ENCODE assay signal across 1 cellular context in genomic region chr14:61581955-61582615, GRCh38.
TF ChIP-seq lines count a peak whose summit lies in the region.

No MANE protein-coding gene starts in this region.

TF ChIP-seq in SK-N-SH, 30 proteins besides CTCF, POLR2A, EP300 and RAD21 (continued from another document):
- TF ChIP-seq REST (IDR thresholded peaks at IDR 0.05; ENCODE audit: low read depth, low read length) (no peak), POLR2AphosphoS5 (IDR thresholded peaks at IDR 0.05; ENCODE audit: low read depth, low read length) (no peak), TAF1 (IDR thresholded peaks at IDR 0.05; ENCODE audit: borderline replicate concordance, low read depth, low read length) (no peak), MXI1 (IDR thresholded peaks at IDR 0.05; ENCODE audit: low read depth, low read length) (no peak), CHD2 (IDR thresholded peaks at IDR 0.05; ENCODE audit: low read length, partially characterized antibody) (no peak), FOSL2 (IDR thresholded peaks at IDR 0.05; ENCODE audit: borderline replicate concordance, low read depth) (no peak)
TF ChIP-seq in SK-N-SH: peak in this region for 0.
